ENCODE assay signal across 8 cellular contexts in genomic region chr1:183915634-183916510, GRCh38.
DNase-seq lines count a peak whose midpoint lies in the region; ATAC-seq and TF ChIP-seq lines count a peak whose summit lies in the region.

No MANE protein-coding gene starts in this region.

- DNase-seq in C1 segment of cervical spinal cord (lab: John Stamatoyannopoulos, UW) (peak in 11 of 14 donors; percentile 13 to 76 (median 62)), KBM-7 (peak; percentile 79), OCI-M2 (lab: John Stamatoyannopoulos, UW; ENCODE audit: unreplicated experiment) (peak; percentile 62), activated T-cell treated with anti-CD3 and anti-CD28 coated beads for 4 hours (peak; percentile 72), epithelial cell of proximal tubule (ENCODE audit: low read depth) (peak; percentile 89), naive B cell (peak; percentile 61)
- DNase-seq in stimulated activated CD8-positive, alpha-beta memory T cell treated with anti-CD3 and anti-CD28 coated beads, Interleukin-7, amount 100 ng/mL, for 24 hours (ENCODE audit: low read depth) = peak; percentile 45

- peaks cover 0 to 5% (median 0%) of the 10 kb centered on the region in 3 donors for H3K27me3 Mint-ChIP-seq in naive B cell

- peaks cover 26 to 31% (median 27%) of the 10 kb centered on the region in 3 donors for H3K4me1 Mint-ChIP-seq in naive B cell

- H3K27ac Mint-ChIP-seq in naive B cell = peak overlapping the region in 1 of 6 donors; percentile 15

- peak; percentile 39 for ATAC-seq in GM19463 (IDR thresholded peaks at IDR 0.05; ENCODE audit: unreplicated experiment)
- ATAC-seq in naive B cell (ENCODE audit: low read depth in 2 of 2) = peak; percentile 22 to 37

- no peaks in the 10 kb centered on the region for H3K9me3 Mint-ChIP-seq in naive B cell

- TF ChIP-seq CTCF in epithelial cell of proximal tubule (conservative IDR thresholded peaks at IDR 0.05; ENCODE audit: low read depth, low read length) = peak; percentile 89

- in situ Hi-C loops in KBM-7 (cut with MboI; ENCODE audit: low pct_unique_long_range_greater_than_20kb, low sequenced_read_pairs) = loop anchor here (25.0 kb wide), 1 partner anchor 254 kb away; the partner anchor contains the start of gene APOBEC4

- no peak overlapping the region for H3K4me3 ChIP-seq in epithelial cell of proximal tubule (ENCODE audit: low read depth, low read length)

- no peaks in the 10 kb centered on the region for H3K36me3 Mint-ChIP-seq in naive B cell

- H3K4me3 Mint-ChIP-seq in naive B cell = no peak overlapping the region
